ENCODE assay signal across 6 cellular contexts in genomic region chr19:6582515-6583489, GRCh38. TPM values are rescaled to one million over a fixed set of nuclear protein-coding genes. Genes with fewer than 3 reads are reported as not detected.
"Had no signal": no experiment of that assay in that cellular context is flagged by ENCODE, and none has a peak within 500 bp of the region (broad histone marks: within the 10 kb centered on the region; RNA-seq: fewer than 3 reads in every experiment).

No MANE protein-coding gene starts in this region.

RNA-seq across cellular contexts. Expression of gene CD70, which starts 8.1 kb away (rescaled TPM):
- total RNA-seq: right cardiac atrium, stomach, thoracic aorta, transverse colon, urinary bladder had no signal
- polyA plus RNA-seq: ovary, right cardiac atrium, urinary bladder had no signal

RNA-seq across cellular contexts. Expression of gene TNFSF9, which starts 52.0 kb away (rescaled TPM):
- total RNA-seq: stomach had no signal
